In genomic region chr18:33231474-33232317, GRCh38 we compare ENCODE assay signal across 8 cellular contexts.
DNase-seq lines count a peak whose midpoint lies in the region; ATAC-seq and TF ChIP-seq lines count a peak whose summit lies in the region.

No MANE protein-coding gene starts in this region.

- ATAC-seq in DND-41 (ENCODE audit: insufficient read depth, low read depth), result peak; percentile 97
- ATAC-seq in GM19463 (IDR thresholded peaks at IDR 0.05; ENCODE audit: unreplicated experiment), result peak; percentile 96
- ATAC-seq in HG03469 (IDR thresholded peaks at IDR 0.05; ENCODE audit: unreplicated experiment), result peak; percentile 96
- ATAC-seq in aorta (ENCODE audit: low FRiP score), result peak; percentile 82

- WGBS in aorta, 2 donors, result 64 to 67% methylated on average over 6 of the region's 6 CpGs

- peak overlapping the region; percentile 76 for H2AFZ ChIP-seq in DND-41 (ENCODE audit: low read depth, low read length)

- H4K20me1 ChIP-seq in DND-41 (ENCODE audit: insufficient read depth, low read length), result no peaks in the 10 kb centered on the region

- intact Hi-C loops in aorta (cut with DNase I), result loop anchor here (5.0 to 10.0 kb wide), 2 partner anchors 263 to 531 kb away; no protein-coding TSS in a partner anchor

- H3K79me2 ChIP-seq in DND-41 (ENCODE audit: insufficient read depth, low read length), result no peaks in the 10 kb centered on the region

- H3K9me3 Mint-ChIP-seq in activated CD4-positive, alpha-beta memory T cell treated with anti-CD3 and anti-CD28 coated beads, Interleukin-2, amount 10 ng/mL, durations not matched to agents 7 days and 5 days, result peaks cover 2% of the 10 kb centered on the region
- no peaks in the 10 kb centered on the region for H3K9me3 Mint-ChIP-seq in neural crest cell

- no peak overlapping the region for H3K4me3 Mint-ChIP-seq in activated CD4-positive, alpha-beta memory T cell treated with anti-CD3 and anti-CD28 coated beads, Interleukin-2, amount 10 ng/mL, durations not matched to agents 7 days and 5 days
- H3K4me3 Mint-ChIP-seq in neural crest cell, result no peak overlapping the region

- peak overlapping the region; percentile 39; the same call in 1 of the 2 replicates for H3K4me2 ChIP-seq in DND-41 (ENCODE audit: insufficient read depth, low read length)

- no peaks in the 10 kb centered on the region for H3K36me3 Mint-ChIP-seq in activated CD4-positive, alpha-beta memory T cell treated with anti-CD3 and anti-CD28 coated beads, Interleukin-2, amount 10 ng/mL, durations not matched to agents 7 days and 5 days (ENCODE audit: low read depth)
- no peaks in the 10 kb centered on the region for H3K36me3 Mint-ChIP-seq in neural crest cell (ENCODE audit: low read depth)

- no peaks in the 10 kb centered on the region for H3K4me1 Mint-ChIP-seq in activated CD4-positive, alpha-beta memory T cell treated with anti-CD3 and anti-CD28 coated beads, Interleukin-2, amount 10 ng/mL, durations not matched to agents 7 days and 5 days
- H3K4me1 Mint-ChIP-seq in neural crest cell, result peaks cover 14% of the 10 kb centered on the region

- POLR2A ChIA-PET in activated CD4-positive, alpha-beta memory T cell treated with anti-CD3 and anti-CD28 coated beads, Interleukin-2, amount 10 ng/mL, durations not matched to agents 7 days and 5 days (lab: Charles Lee), result no interaction called here

- peak; percentile 78 for DNase-seq in DND-41
- peak; percentile 71 for DNase-seq in NCI-H460 (ENCODE audit: extremely low read depth, low read depth)
- peak; percentile 49 for DNase-seq in activated CD4-positive, alpha-beta memory T cell treated with anti-CD3 and anti-CD28 coated beads, Interleukin-2, amount 10 ng/mL, durations not matched to agents 7 days and 5 days
- peak; percentile 74 for DNase-seq in fibroblast of the aortic adventitia (ENCODE audit: low read depth)
- peak; percentile 94 for DNase-seq in neural crest cell (ENCODE audit: low read depth, low spot score)
- DNase-seq in aorta, result peak in 1 of 2 donors; percentile 57

- no peak overlapping the region for H3K27ac Mint-ChIP-seq in activated CD4-positive, alpha-beta memory T cell treated with anti-CD3 and anti-CD28 coated beads, Interleukin-2, amount 10 ng/mL, durations not matched to agents 7 days and 5 days
- H3K27ac Mint-ChIP-seq in neural crest cell (ENCODE audit: unreplicated experiment), result peak overlapping the region; percentile 59

- TF ChIP-seq CTCF in DND-41 (IDR thresholded peaks at IDR 0.05; ENCODE audit: borderline replicate concordance, extremely low read depth, low read length, poor library complexity, severe bottlenecking) (peak; percentile 96), fibroblast of the aortic adventitia (IDR thresholded peaks at IDR 0.05; ENCODE audit: insufficient read depth, low read length) (peak; percentile 97), neural crest cell (conservative IDR thresholded peaks at IDR 0.05) (peak; percentile 95)

- H3K4me1 ChIP-seq in DND-41 (ENCODE audit: insufficient read depth, low read length), result peaks cover 11% of the 10 kb centered on the region
- H3K4me1 ChIP-seq in aorta (ENCODE audit: control insufficient read depth in 1 of 2, insufficient read depth in 2 of 2, low read length in 2 of 2), result no peaks in the 10 kb centered on the region

- CTCF ChIA-PET in activated CD4-positive, alpha-beta memory T cell treated with anti-CD3 and anti-CD28 coated beads, Interleukin-2, amount 10 ng/mL, durations not matched to agents 7 days and 5 days (lab: Charles Lee), result interaction anchor here (0.7 to 1.2 kb wide), 8 partner anchors 8 to 314 kb away, joined by 3 to 7 read pairs (median 3); no protein-coding TSS in a partner anchor

- H3K27ac ChIP-seq in DND-41 (ENCODE audit: low read length) (0 out of 2 replicates have a peak overlapping the region, but pooled peaks have one; percentile 41), aorta (ENCODE audit: low read depth in 1 of 2, low read length in 2 of 2) (no peak overlapping the region)

- H3K9ac ChIP-seq in DND-41 (ENCODE audit: low read depth, low read length), result no peak overlapping the region

- no peaks in the 10 kb centered on the region for H3K27me3 Mint-ChIP-seq in activated CD4-positive, alpha-beta memory T cell treated with anti-CD3 and anti-CD28 coated beads, Interleukin-2, amount 10 ng/mL, durations not matched to agents 7 days and 5 days
- H3K27me3 Mint-ChIP-seq in neural crest cell (ENCODE audit: low read depth), result no peaks in the 10 kb centered on the region

- H3K4me3 ChIP-seq in DND-41 (ENCODE audit: low read depth in 1 of 2, low read length in 2 of 2) (no peak overlapping the region), fibroblast of the aortic adventitia (ENCODE audit: low read depth, low read length) (no peak overlapping the region), aorta (ENCODE audit: low read length in 2 of 2) (no peak overlapping the region)

- H3K9me3 ChIP-seq in DND-41 (ENCODE audit: insufficient read depth, low read length, severe bottlenecking), result no peaks in the 10 kb centered on the region
- H3K9me3 ChIP-seq in aorta (ENCODE audit: control insufficient read depth, low read length), result no peaks in the 10 kb centered on the region

- no peaks in the 10 kb centered on the region for H3K36me3 ChIP-seq in DND-41 (ENCODE audit: insufficient read depth, low read length)
- H3K36me3 ChIP-seq in aorta (ENCODE audit: control insufficient read depth in 1 of 2, insufficient read depth in 2 of 2, low read length in 1 of 2), result no peaks in the 10 kb centered on the region

- no peaks in the 10 kb centered on the region for H3K27me3 ChIP-seq in DND-41 (ENCODE audit: insufficient read depth, low read length, poor library complexity)
- H3K27me3 ChIP-seq in aorta (ENCODE audit: control insufficient read depth in 1 of 2, insufficient read depth in 2 of 2, low read length in 1 of 2), result no peaks in the 10 kb centered on the region
